8 cellular contexts compared by ENCODE assay signal in genomic region chr4:143907811-143908210, GRCh38. TPM values are rescaled to one million over a fixed set of nuclear protein-coding genes. Genes with fewer than 3 reads are reported as not detected.
DNase-seq lines count a peak whose midpoint lies in the region; ATAC-seq, FAIRE-seq and TF ChIP-seq lines count a peak whose summit lies in the region.
"Not testable (repeated sequence)": the region's sequence is repeated elsewhere in the genome, so short reads cannot be mapped to it uniquely, and the experiment has no call there.

No MANE protein-coding gene starts in this region.

- H3K27ac ChIP-seq in mammary epithelial cell (ENCODE audit: insufficient read depth, low read depth, low read length); kidney (ENCODE audit: low read depth in 2 of 2, low read length in 2 of 2): not testable (repeated sequence)

- intact Hi-C loops in mammary epithelial cell (cut with micrococcal nuclease) = loop anchor here (5.0 to 10.0 kb wide), 3 partner anchors 136 to 353 kb away; no protein-coding TSS in a partner anchor
- intact Hi-C loops in kidney (cut with DNase I) = not testable (repeated sequence)

- H3K4me2 ChIP-seq in mammary epithelial cell (ENCODE audit: insufficient read depth, low read depth, low read length) = not testable (repeated sequence)

- not testable (repeated sequence) for H3K36me3 ChIP-seq in mammary epithelial cell (ENCODE audit: insufficient read depth, low read length); kidney (ENCODE audit: control insufficient read depth in 1 of 2, insufficient read depth in 2 of 2, low read length in 2 of 2)

- CTCF ChIA-PET in mammary epithelial cell (lab: Charles Lee; ENCODE audit: low non-redundant PET) = not testable (repeated sequence)

- H3K9me3 ChIP-seq in mammary epithelial cell (replicated peaks; ENCODE audit: insufficient read depth, low read length); kidney (ENCODE audit: control insufficient read depth in 1 of 2, low read length in 2 of 2): not testable (repeated sequence)

- H3K4me3 ChIP-seq in mammary epithelial cell (replicated peaks in 1 of 3; ENCODE audit: insufficient read depth in 1 of 3, low read depth in 2 of 3, low read length in 3 of 3); kidney (ENCODE audit: low read length in 2 of 2): not testable (repeated sequence)

- H3K79me2 ChIP-seq in mammary epithelial cell (ENCODE audit: insufficient read depth, low read length) = not testable (repeated sequence)

- H4K20me1 ChIP-seq in mammary epithelial cell (ENCODE audit: insufficient read depth, low read length) = not testable (repeated sequence)

- dilution Hi-C loops in mammary epithelial cell (cut with HindIII; ENCODE audit: low sequenced_read_pairs) = not testable (repeated sequence)

- 17% methylated on average over 2 of the region's 3 CpGs for WGBS in mammary epithelial cell (ENCODE audit: low coverage, missing lambda C conversion rate)

- H3K27me3 ChIP-seq in mammary epithelial cell (ENCODE audit: insufficient read depth, low read length) = not testable (repeated sequence)

- in situ Hi-C loops in mammary epithelial cell (cut with MboI; ENCODE audit: low sequenced_read_pairs in 2 of 2) = not testable (repeated sequence)

- not testable (repeated sequence) for H3K4me1 ChIP-seq in mammary epithelial cell (ENCODE audit: insufficient read depth, low read length); kidney (ENCODE audit: control insufficient read depth in 1 of 2, insufficient read depth in 1 of 2, low read depth in 1 of 2, low read length in 2 of 2)

- DNase-seq in DMS153 (lab: John Stamatoyannopoulos, UW) (peak; percentile 7), LoVo (ENCODE audit: low spot score) (peak; percentile 4), SW480 (ENCODE audit: low spot score) (peak; percentile 13), mammary epithelial cell (peak; percentile 3)
- not testable (repeated sequence) for DNase-seq in kidney
- peak; percentile 4 for DNase-seq in stimulated activated CD4-positive, alpha-beta T cell treated with anti-CD3 and anti-CD28 coated beads, Interleukin-4, amount 100 ng/mL, for 24 hours

- not testable (repeated sequence) for FAIRE-seq in kidney (lab: Jason Lieb, UNC)

- peak in 1 of 2 donors; percentile 42 for TF ChIP-seq CTCF in mammary epithelial cell (conservative IDR thresholded peaks at IDR 0.05 in 1 of 2, IDR thresholded peaks at IDR 0.05 in 1 of 2; ENCODE audit: extremely low read depth in 1 of 2, insufficient read depth in 1 of 2, low read depth in 1 of 2, low read length in 2 of 2)
- peak; percentile 24 for TF ChIP-seq CTCF in kidney (IDR thresholded peaks at IDR 0.05; ENCODE audit: borderline replicate concordance, extremely low read depth, insufficient read depth)

- not testable (repeated sequence) for H3K9ac ChIP-seq in mammary epithelial cell (ENCODE audit: insufficient read depth, low read length); kidney (ENCODE audit: low read length in 2 of 2)

- H2AFZ ChIP-seq in mammary epithelial cell (ENCODE audit: low read depth, low read length) = not testable (repeated sequence)

- BruUV-seq in mammary epithelial cell (replicated peaks; lab: Mats Ljungman, UMichigan) = not testable (repeated sequence)

- peak; percentile 48 for ATAC-seq in GM19395 (IDR thresholded peaks at IDR 0.05; ENCODE audit: unreplicated experiment)
- ATAC-seq in HG02885 (IDR thresholded peaks at IDR 0.05; ENCODE audit: poor library complexity, unreplicated experiment) = peak; percentile 66

RNA-seq across cellular contexts. Expression of gene GYPE, which starts 2.5 kb away (rescaled TPM):
- total RNA-seq in mammary epithelial cell (not detected), kidney (0.63 TPM)
- polyA plus RNA-seq in mammary epithelial cell (not detected), kidney (ENCODE audit: insufficient read depth, low read depth, low replicate concordance) (0.60 TPM)
- polyA minus RNA-seq in mammary epithelial cell = not detected
